ENCODE assay signal across 16 cellular contexts in the genomic region with DNA sequence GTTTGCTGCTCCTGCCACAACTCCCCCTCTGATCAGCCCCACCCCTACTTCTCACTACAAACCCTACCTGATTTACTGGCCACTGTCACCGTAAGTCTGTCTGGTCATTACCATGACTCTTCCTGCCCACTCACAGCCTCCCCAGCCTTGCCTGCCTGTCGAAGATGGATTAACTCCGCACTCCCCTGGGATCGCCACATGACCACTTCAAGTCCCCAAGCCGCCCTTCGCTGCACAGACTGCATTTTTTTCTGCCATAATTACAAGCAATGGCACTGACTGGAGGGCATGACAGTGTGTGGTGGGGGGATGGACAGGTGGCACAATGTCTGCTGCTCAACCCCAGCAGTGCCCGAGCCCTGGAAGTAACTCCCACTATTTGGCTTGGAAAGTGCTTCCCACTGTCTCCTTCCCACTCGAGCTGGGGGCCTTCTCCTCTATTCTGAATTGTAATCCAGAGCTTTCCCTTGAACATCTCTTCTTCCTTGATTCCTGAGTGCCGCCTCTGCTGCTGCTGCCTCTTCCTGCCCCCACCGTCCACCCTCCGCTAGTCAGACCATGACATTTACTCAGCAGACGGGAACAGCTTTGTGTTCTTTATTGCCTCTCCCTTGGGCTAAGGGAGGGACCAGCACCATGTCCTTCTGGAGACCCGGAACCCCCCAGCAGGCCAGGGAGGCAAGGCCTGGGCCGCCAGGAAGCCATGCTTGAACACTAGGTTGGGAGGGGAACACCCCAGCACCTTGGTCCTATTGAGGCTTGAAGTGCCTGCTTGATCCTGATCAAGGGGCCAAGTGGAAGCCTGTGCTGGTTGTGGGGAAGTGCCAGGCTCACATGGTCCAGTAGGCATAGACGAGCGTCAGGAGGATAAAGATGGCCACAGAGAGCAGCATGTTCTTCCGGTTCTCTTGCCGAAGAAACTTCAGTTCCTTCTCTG. TPM values are rescaled to one million over a fixed set of nuclear protein-coding genes. Genes with fewer than 3 reads are reported as not detected.
DNase-seq lines count a peak whose midpoint lies in the region; ATAC-seq and TF ChIP-seq lines count a peak whose summit lies in the region.
"Had no signal": no experiment of that assay in that cellular context is flagged by ENCODE, and none has a peak within 500 bp of the region (broad histone marks: within the 10 kb centered on the region; RNA-seq: fewer than 3 reads in every experiment).

No MANE protein-coding gene starts in this region.

- no peaks in the 10 kb centered on the region for H3K9me3 Mint-ChIP-seq in MCF 10A (ENCODE audit: unreplicated experiment)
- H3K9me3 Mint-ChIP-seq in effector memory CD8-positive, alpha-beta T cell = no peaks in the 10 kb centered on the region
- H3K9me3 Mint-ChIP-seq: nephron had no signal

- no peak overlapping the region for H2AFZ ChIP-seq in mammary epithelial cell (ENCODE audit: low read depth, low read length)
- H2AFZ ChIP-seq: PC-9 had no signal

- POLR2A ChIA-PET in MCF 10A (lab: Yijun Ruan, JAX) = no interaction called here

- dilution Hi-C loops in mammary epithelial cell (cut with HindIII; ENCODE audit: low sequenced_read_pairs) = no loop called here

- H4K20me1 ChIP-seq in mammary epithelial cell (ENCODE audit: insufficient read depth, low read length) = no peaks in the 10 kb centered on the region

- H3K9me3 ChIP-seq in mammary epithelial cell (replicated peaks; ENCODE audit: insufficient read depth, low read length) = no peaks in the 10 kb centered on the region
- no peaks in the 10 kb centered on the region for H3K9me3 ChIP-seq in thyroid gland
- no peaks in the 10 kb centered on the region for H3K9me3 ChIP-seq in stomach
- H3K9me3 ChIP-seq: right lobe of liver had no signal

- in situ Hi-C loops in mammary epithelial cell (cut with MboI; ENCODE audit: low sequenced_read_pairs in 2 of 2) = loop anchor here in 1 of 2 donors (10.0 kb wide), 1 partner anchor 212 kb away; the partner anchor contains the start of gene MDGA1

- no peaks in the 10 kb centered on the region for H3K27me3 ChIP-seq in mammary epithelial cell (ENCODE audit: insufficient read depth, low read length)
- H3K27me3 ChIP-seq in thyroid gland = no peaks in the 10 kb centered on the region
- no peaks in the 10 kb centered on the region for H3K27me3 ChIP-seq in stomach
- H3K27me3 ChIP-seq: cardiac muscle cell, right lobe of liver had no signal

- BruUV-seq in MCF 10A (replicated peaks; lab: Mats Ljungman, UMichigan) (no TSS peak), mammary epithelial cell (replicated peaks; lab: Mats Ljungman, UMichigan) (no TSS peak)

- no peak for TF ChIP-seq EP300 in stomach (IDR thresholded peaks at IDR 0.05)

- H3K27ac ChIP-seq in mammary epithelial cell (ENCODE audit: insufficient read depth, low read depth, low read length) (no peak overlapping the region), thyroid gland (peak overlapping the region in 1 of 3 donors; percentile 33), stomach (no peak overlapping the region), substantia nigra (ENCODE audit: low read depth, low read length, poor library complexity, severe bottlenecking) (no peak overlapping the region)
- H3K27ac ChIP-seq: PC-9, right lobe of liver, VCaP had no signal

- H3K9ac ChIP-seq in mammary epithelial cell (ENCODE audit: insufficient read depth, low read length) = no peak overlapping the region

- no peak for TF ChIP-seq POLR2A in thyroid gland (IDR thresholded peaks at IDR 0.05)
- no peak for TF ChIP-seq POLR2A in stomach (IDR thresholded peaks at IDR 0.05)

- ATAC-seq in effector memory CD8-positive, alpha-beta T cell (replicated peaks) = no peak
- ATAC-seq in GM18502 (IDR thresholded peaks at IDR 0.05; ENCODE audit: poor library complexity, unreplicated experiment) = no peak
- ATAC-seq: right lobe of liver had no signal

- H3K27me3 Mint-ChIP-seq in MCF 10A (ENCODE audit: insufficient read depth, unreplicated experiment) = no peaks in the 10 kb centered on the region
- no peaks in the 10 kb centered on the region for H3K27me3 Mint-ChIP-seq in effector memory CD8-positive, alpha-beta T cell

- H3K4me1 ChIP-seq in mammary epithelial cell (ENCODE audit: insufficient read depth, low read length) = no peaks in the 10 kb centered on the region
- H3K4me1 ChIP-seq in thyroid gland = peaks cover 24 to 37% of the 10 kb centered on the region in 2 donors
- peaks cover 0 to 11% (median 5%) of the 10 kb centered on the region in 4 donors for H3K4me1 ChIP-seq in stomach
- H3K4me1 ChIP-seq: right lobe of liver had no signal

- H3K4me3 ChIP-seq in mammary epithelial cell (replicated peaks in 1 of 3; ENCODE audit: insufficient read depth in 1 of 3, low read depth in 2 of 3, low read length in 3 of 3) (no peak overlapping the region), thyroid gland (replicated peaks in 1 of 3) (no peak overlapping the region), stomach (no peak overlapping the region)
- H3K4me3 ChIP-seq: cardiac muscle cell, PC-9, right lobe of liver had no signal

- 96% methylated on average over 13 of the region's 18 CpGs for WGBS in mammary epithelial cell (ENCODE audit: low coverage, missing lambda C conversion rate)
- 70 to 81% methylated on average over 18 of the region's 18 CpGs for WGBS in thyroid gland, 2 donors
- WGBS in stomach, 5 donors = 82 to 89% (median 86%) methylated on average over 18 of the region's 18 CpGs

- TF ChIP-seq CTCF in MCF 10A (IDR thresholded peaks at IDR 0.05; ENCODE audit: unreplicated experiment) (no peak), mammary epithelial cell (conservative IDR thresholded peaks at IDR 0.05 in 1 of 2, IDR thresholded peaks at IDR 0.05 in 1 of 2; ENCODE audit: extremely low read depth in 1 of 2, insufficient read depth in 1 of 2, low read depth in 1 of 2, low read length in 2 of 2) (no peak), thyroid gland (IDR thresholded peaks at IDR 0.05) (no peak), stomach (IDR thresholded peaks at IDR 0.05) (no peak)

- no peaks in the 10 kb centered on the region for H3K4me1 Mint-ChIP-seq in MCF 10A (ENCODE audit: insufficient read depth, unreplicated experiment)
- H3K4me1 Mint-ChIP-seq in effector memory CD8-positive, alpha-beta T cell (ENCODE audit: low read depth in 2 of 2) = peaks cover 8 to 18% of the 10 kb centered on the region in 2 donors

- no peaks in the 10 kb centered on the region for H3K79me2 ChIP-seq in mammary epithelial cell (ENCODE audit: insufficient read depth, low read length)

- peaks cover 19% of the 10 kb centered on the region for H3K36me3 Mint-ChIP-seq in MCF 10A (ENCODE audit: insufficient read depth, unreplicated experiment)
- peaks cover 29% of the 10 kb centered on the region for H3K36me3 Mint-ChIP-seq in effector memory CD8-positive, alpha-beta T cell (ENCODE audit: insufficient read depth)

- H3K27ac Mint-ChIP-seq in MCF 10A (ENCODE audit: low read depth, unreplicated experiment) = peak overlapping the region; percentile 41
- peak overlapping the region; percentile 61 to 85 for H3K27ac Mint-ChIP-seq in effector memory CD8-positive, alpha-beta T cell

- no peak overlapping the region for H3K4me2 ChIP-seq in mammary epithelial cell (ENCODE audit: insufficient read depth, low read depth, low read length)
- H3K4me2 ChIP-seq: PC-9 had no signal

- DNase-seq in MCF 10A (ENCODE audit: unreplicated experiment) (no peak), mammary epithelial cell (no peak), NCI-H2227 (lab: John Stamatoyannopoulos, UW; ENCODE audit: unreplicated experiment) (peak; percentile 71), thyroid gland (peak; percentile 49 to 63), stomach (no peak), substantia nigra (lab: John Stamatoyannopoulos, UW) (no peak)
- DNase-seq in effector memory CD8-positive, alpha-beta T cell = no peak
- DNase-seq: DMS53, left ventricle myocardium superior, PC-9, trophoblast cell had no signal

- no peak overlapping the region for H3K4me3 Mint-ChIP-seq in MCF 10A (ENCODE audit: unreplicated experiment)
- H3K4me3 Mint-ChIP-seq in effector memory CD8-positive, alpha-beta T cell = no peak overlapping the region

- CTCF ChIA-PET in MCF 10A (lab: Yijun Ruan, JAX) = interaction anchor here (0.7 kb wide), 1 partner anchor 249 kb away, joined by 3 read pairs; no protein-coding TSS in a partner anchor
- CTCF ChIA-PET in mammary epithelial cell (lab: Charles Lee; ENCODE audit: low non-redundant PET) = no interaction called here

- intact Hi-C loops in MCF 10A (cut with micrococcal nuclease) (no loop called here), mammary epithelial cell (cut with micrococcal nuclease) (loop anchor here (5.0 to 10.0 kb wide), 2 partner anchors 155 to 1192 kb away; no protein-coding TSS in a partner anchor), thyroid gland (cut with DNase I) (loop anchor here (5.0 kb wide), 1 partner anchor 205 kb away; no protein-coding TSS in a partner anchor), stomach (cut with DNase I; ENCODE audit: low total_unique reads) (loop anchor here (10.0 kb wide), 2 partner anchors 82 to 212 kb away; partner anchors contain the start of gene MDGA1)

- H3K36me3 ChIP-seq in mammary epithelial cell (ENCODE audit: insufficient read depth, low read length) (no peaks in the 10 kb centered on the region), thyroid gland (peaks cover 0 to 15% of the 10 kb centered on the region in 2 donors), stomach (peaks cover 36 to 85% (median 76%) of the 10 kb centered on the region in 4 donors)

RNA-seq across cellular contexts. Expression of gene CCDC167, which starts 17.1 kb away (rescaled TPM):
- total RNA-seq in MCF 10A (2022) = 24.4 and 40.8 TPM in 2 replicates
- 10 to 100 TPM; 13.2 to 13.3 TPM for total RNA-seq in mammary epithelial cell
- polyA plus RNA-seq in mammary epithelial cell = 44.3 TPM
- polyA minus RNA-seq in mammary epithelial cell = 14.6 TPM
- total RNA-seq in thyroid gland = 10 to 100 TPM in 3 of 4 donors, not detected in 1; 24.7 to 40.3 (median 26.6) TPM
- total RNA-seq in stomach = 10 to 100 TPM in 3 of 5 donors, 1 to 10 TPM in 1, not detected in 1; 4.2 to 46.9 (median 28.8) TPM
- 10 to 100 TPM; 26.0 to 47.8 (median 42.5) TPM for polyA plus RNA-seq in stomach

RNA-seq across cellular contexts. Expression of gene CMTR1, which starts 49.6 kb away (rescaled TPM):
- 24.5 and 30.5 TPM in 2 replicates for total RNA-seq in MCF 10A (2022)
- total RNA-seq in mammary epithelial cell = 10 to 100 TPM; 23.2 to 31.8 TPM
- polyA plus RNA-seq in mammary epithelial cell = 14.3 TPM
- 29.9 TPM for polyA minus RNA-seq in mammary epithelial cell
- total RNA-seq in thyroid gland = 10 to 100 TPM; 29.3 to 41.5 (median 33.1) TPM
- 100 to 1,000 TPM in 1 of 5 donors, 10 to 100 TPM in 4; 23.6 to 145 (median 26.4) TPM for total RNA-seq in stomach
- 10 to 100 TPM in 1 of 3 donors, 1 to 10 TPM in 2; 6.3 to 14.1 (median 6.6) TPM for polyA plus RNA-seq in stomach

Comparison
In these comparisons a context has a peak if more than half of its experiments do, and no peak if none do; other contexts are left out.
1. DNase-seq: peak in NCI-H2227 (single experiment) and thyroid gland (2 of 2); none in MCF 10A (single experiment), mammary epithelial cell (single experiment), effector memory CD8-positive, alpha-beta T cell (0 of 3), stomach (single experiment) and substantia nigra (0 of 49).